1 cellular context compared by ENCODE assay signal in genomic region chr1:15973772-15974171, GRCh38.
TF ChIP-seq lines count a peak whose summit lies in the region.

No MANE protein-coding gene starts in this region.

TF ChIP-seq in SK-N-SH treated with all-trans-retinoic acid at 6 μM for 48 hours, 23 proteins besides CTCF, POLR2A, EP300 and RAD21 (continued from another document):
- TF ChIP-seq, protein P1, sequence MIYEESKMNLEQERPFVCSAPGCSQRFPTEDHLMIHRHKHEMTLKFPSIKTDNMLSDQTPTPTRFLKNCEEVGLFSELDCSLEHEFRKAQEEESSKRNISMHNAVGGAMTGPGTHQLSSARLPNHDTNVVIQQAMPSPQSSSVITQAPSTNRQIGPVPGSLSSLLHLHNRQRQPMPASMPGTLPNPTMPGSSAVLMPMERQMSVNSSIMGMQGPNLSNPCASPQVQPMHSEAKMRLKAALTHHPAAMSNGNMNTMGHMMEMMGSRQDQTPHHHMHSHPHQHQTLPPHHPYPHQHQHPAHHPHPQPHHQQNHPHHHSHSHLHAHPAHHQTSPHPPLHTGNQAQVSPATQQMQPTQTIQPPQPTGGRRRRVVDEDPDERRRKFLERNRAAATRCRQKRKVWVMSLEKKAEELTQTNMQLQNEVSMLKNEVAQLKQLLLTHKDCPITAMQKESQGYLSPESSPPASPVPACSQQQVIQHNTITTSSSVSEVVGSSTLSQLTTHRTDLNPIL (CRISPR knock-in tag; IDR thresholded peaks at IDR 0.05; ENCODE audit: low read depth), result no peak
- TF ChIP-seq OSR1 (CRISPR knock-in tag; IDR thresholded peaks at IDR 0.05) (no peak), BACH2 (CRISPR knock-in tag; IDR thresholded peaks at IDR 0.05; ENCODE audit: borderline replicate concordance) (no peak), CSDC2 (CRISPR knock-in tag; IDR thresholded peaks at IDR 0.05) (no peak), ZC3H10 (CRISPR knock-in tag; IDR thresholded peaks at IDR 0.05) (no peak), ISL1 (CRISPR knock-in tag; IDR thresholded peaks at IDR 0.05) (no peak), SNAI2 (CRISPR knock-in tag; IDR thresholded peaks at IDR 0.05) (no peak), ZNF565 (CRISPR knock-in tag; conservative IDR thresholded peaks at IDR 0.05; ENCODE audit: low read depth) (no peak), ZFP3 (CRISPR knock-in tag; IDR thresholded peaks at IDR 0.05) (no peak), ZFP30 (CRISPR knock-in tag; IDR thresholded peaks at IDR 0.05) (no peak)
